In genomic region chr7:76445577-76446008, GRCh38 we compare ENCODE assay signal across 8 cellular contexts. TPM values are rescaled to one million over a fixed set of nuclear protein-coding genes. Genes with fewer than 3 reads are reported as not detected.
DNase-seq lines count a peak whose midpoint lies in the region; ATAC-seq and TF ChIP-seq lines count a peak whose summit lies in the region.
"Not testable (repeated sequence)": the region's sequence is repeated elsewhere in the genome, so short reads cannot be mapped to it uniquely, and the experiment has no call there.

No MANE protein-coding gene starts in this region.

- 2 to 15% (median 4%) methylated on average over 4 of the region's 5 CpGs; no CpG with 5 or more reads in 1 of the 4 donors for WGBS in adrenal gland, 4 donors
- 3 to 18% (median 10%) methylated on average over 4 of the region's 5 CpGs for WGBS in heart left ventricle, 4 donors

- ATAC-seq in GM18868 (IDR thresholded peaks at IDR 0.05; ENCODE audit: unreplicated experiment) (peak; percentile 71), HG02759 (IDR thresholded peaks at IDR 0.05; ENCODE audit: unreplicated experiment) (peak; percentile 85), RWPE2 (ENCODE audit: low read depth) (peak; percentile 97), heart left ventricle (peak; percentile 91 to 95 (median 95))

- not testable (repeated sequence) for H3K4me3 ChIP-seq in AG10803 (ENCODE audit: low read length); RWPE2 (ENCODE audit: severe bottlenecking); adrenal gland; heart left ventricle

- TF ChIP-seq EP300 in Ishikawa (IDR thresholded peaks at IDR 0.05; ENCODE audit: borderline replicate concordance): peak; percentile 29; the same call in 1 of the 2 replicates

- H3K27ac ChIP-seq in RWPE2 (ENCODE audit: poor library complexity, severe bottlenecking) (peak overlapping the region; percentile 60), adrenal gland (peak overlapping the region in 4 of 5 donors; percentile 21 to 82 (median 50)), heart left ventricle (peak overlapping the region in 9 of 12 donors; percentile 40 to 79 (median 56))

- DNase-seq in AG10803 (ENCODE audit: low read depth): peak; percentile 74
- DNase-seq in RWPE2 (ENCODE audit: low spot score): not testable (repeated sequence)
- DNase-seq in adrenal gland: peak; percentile 32 to 87 (median 54)
- DNase-seq in heart left ventricle: peak in 1 of 5 donors; percentile 77
- peak; percentile 62 for DNase-seq in posterior vena cava (ENCODE audit: low spot score)

- not testable (repeated sequence) for H3K27me3 ChIP-seq in RWPE2 (ENCODE audit: insufficient read depth, poor library complexity, severe bottlenecking); adrenal gland; heart left ventricle

- not testable (repeated sequence) for TF ChIP-seq RAD21 in Ishikawa (IDR thresholded peaks at IDR 0.05; ENCODE audit: low read depth)

- not testable (repeated sequence) for H3K9me3 ChIP-seq in RWPE2 (ENCODE audit: severe bottlenecking); adrenal gland (replicated peaks in 1 of 3); heart left ventricle

- not testable (repeated sequence) for H3K36me3 ChIP-seq in RWPE2 (ENCODE audit: low read depth); adrenal gland (replicated peaks in 1 of 2); heart left ventricle

- H3K4me1 ChIP-seq in RWPE2 (ENCODE audit: insufficient read depth, poor library complexity, severe bottlenecking); adrenal gland (replicated peaks in 1 of 2): not testable (repeated sequence)
- H3K4me1 ChIP-seq in heart left ventricle: peaks cover 0 to 10% (median 3%) of the 10 kb centered on the region in 12 donors

- TF ChIP-seq CTCF in AG10803 (conservative IDR thresholded peaks at IDR 0.05; ENCODE audit: low read length); RWPE2 (IDR thresholded peaks at IDR 0.05; ENCODE audit: poor library complexity, severe bottlenecking); adrenal gland (IDR thresholded peaks at IDR 0.05); heart left ventricle (IDR thresholded peaks at IDR 0.05): not testable (repeated sequence)

- not testable (repeated sequence) for TF ChIP-seq POLR2A in adrenal gland (IDR thresholded peaks at IDR 0.05); heart left ventricle (IDR thresholded peaks at IDR 0.05)

- intact Hi-C loops in adrenal gland (cut with DNase I); heart left ventricle (cut with DNase I); posterior vena cava (cut with DNase I): not testable (repeated sequence)

TF ChIP-seq in Ishikawa, 13 proteins besides CTCF, POLR2A, EP300 and RAD21:
- TF ChIP-seq MAX (IDR thresholded peaks at IDR 0.05): peak; percentile 58

RNA-seq across cellular contexts. Expression of gene DTX2, which starts 15.9 kb away (rescaled TPM):
- total RNA-seq in adrenal gland (10 to 100 TPM; 10.2 to 21.7 (median 16.5) TPM), heart left ventricle (10 to 100 TPM in 4 of 9 donors, 1 to 10 TPM in 5; 6.2 to 23.0 (median 8.8) TPM), posterior vena cava (10 to 100 TPM; 24.6 to 25.2 TPM)
- polyA plus RNA-seq in adrenal gland (10 to 100 TPM in 2 of 3 donors, 1 to 10 TPM in 1; 2.8 to 83.7 (median 23.2) TPM), heart left ventricle (10 to 100 TPM; 13.8 to 14.6 TPM)

RNA-seq across cellular contexts. Expression of gene ZP3, which starts 20.8 kb away (rescaled TPM):
- total RNA-seq in adrenal gland: 10 to 100 TPM in 1 of 8 donors, 1 to 10 TPM in 7; 4.2 to 21.3 (median 6.8) TPM
- polyA plus RNA-seq in adrenal gland: 10 to 100 TPM in 1 of 3 donors, 1 to 10 TPM in 2; 2.2 to 13.3 (median 9.8) TPM
- 1 to 10 TPM in 1 of 9 donors, under 1 TPM in 5, not detected in 3; 0.24 to 8.1 (median 0.64) TPM for total RNA-seq in heart left ventricle
- polyA plus RNA-seq in heart left ventricle: 1 to 10 TPM in 1 of 2 donors, under 1 TPM in 1; 0.53 to 1.3 TPM
- total RNA-seq in posterior vena cava: 10 to 100 TPM in 1 of 2 donors, under 1 TPM in 1; 0.43 to 21.5 TPM

RNA-seq across cellular contexts. Expression of gene SSC4D, which starts 36.1 kb away (rescaled TPM):
- total RNA-seq in adrenal gland (1 to 10 TPM in 7 of 8 donors, under 1 TPM in 1; 0.60 to 4.5 (median 1.9) TPM), heart left ventricle (1 to 10 TPM in 1 of 9 donors, under 1 TPM in 8; 0.23 to 1.2 (median 0.67) TPM), posterior vena cava (under 1 TPM; 0.32 to 0.38 TPM)
- polyA plus RNA-seq in adrenal gland (1 to 10 TPM in 2 of 3 donors, under 1 TPM in 1; 0.93 to 8.3 (median 3.9) TPM), heart left ventricle (1 to 10 TPM; 1.1 to 1.6 TPM)
